12 cellular contexts compared by ENCODE assay signal in the genomic region with DNA sequence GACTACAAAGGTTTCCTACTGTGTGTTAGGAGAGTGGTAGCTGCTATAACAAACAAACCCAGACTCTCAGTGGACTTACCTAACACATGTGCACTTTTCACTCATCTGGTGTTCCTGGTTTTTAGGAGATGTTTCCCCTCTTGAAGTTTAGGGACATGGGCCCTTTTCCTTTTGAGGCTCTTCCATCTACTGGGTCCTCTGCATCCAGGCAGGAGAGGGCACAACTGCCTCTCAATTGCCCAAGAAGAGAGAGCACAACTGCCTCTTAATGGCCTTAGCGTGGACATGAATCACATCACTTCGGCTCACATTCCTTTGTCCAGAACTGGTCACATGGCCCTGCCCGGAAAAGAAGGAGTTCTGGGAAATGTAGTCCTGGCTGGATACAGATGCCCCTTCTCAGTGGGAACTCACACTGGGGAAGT. TPM values are rescaled to one million over a fixed set of nuclear protein-coding genes. Genes with fewer than 3 reads are reported as not detected.
A peak's percentile ranks its signal among the peaks of the same experiment; 100 is the strongest.
DNase-seq lines count a peak whose midpoint lies in the region; ATAC-seq, FAIRE-seq and TF ChIP-seq lines count a peak whose summit lies in the region.
"Had no signal": no experiment of that assay in that cellular context is flagged by ENCODE, and none has a peak within 500 bp of the region (broad histone marks: within the 10 kb centered on the region; RNA-seq: fewer than 3 reads in every experiment).

No MANE protein-coding gene starts in this region.

- DNase-seq in A172 (ENCODE audit: low spot score) (peak; percentile 69), HTR-8/SVneo (ENCODE audit: insufficient read length, low spot score) (peak; percentile 73), K562 (ENCODE audit: extremely low read depth in 1 of 4, low spot score in 3 of 4) (peak in 1 of 4 experiments; percentile 22), inferior parietal cortex (ENCODE audit: extremely low spot score) (peak; percentile 73), KBM-7 (no peak), Peyer's patch (no peak)
- no peak for DNase-seq in activated CD4-positive, alpha-beta T cell treated with anti-CD3 and anti-CD28 coated beads, Interleukin-2, amount 50 U/mL, for 1 hour
- no peak for DNase-seq in naive thymus-derived CD8-positive, alpha-beta T cell
- DNase-seq: activated B cell treated with CpG ODN at 0.5 μM for 24 hours; CD4-positive, CD25-positive, alpha-beta regulatory T cell; ovary had no signal

- 5% methylated on average over 3 of the region's 3 CpGs for WGBS in K562 (ENCODE audit: insufficient coverage, low coverage, missing lambda C conversion rate)

- no peaks in the 10 kb centered on the region; the same call in 1 of the 2 replicates for H4K20me1 ChIP-seq in K562 (replicated peaks; ENCODE audit: control insufficient read depth, insufficient read depth, low read length)

- TF ChIP-seq CTCF in K562 (IDR thresholded peaks at IDR 0.05 in 2 of 3, conservative IDR thresholded peaks at IDR 0.05 in 1 of 3; ENCODE audit: insufficient read depth in 2 of 3, low read depth in 1 of 3, low read length in 3 of 3) (no peak), Peyer's patch (IDR thresholded peaks at IDR 0.05) (no peak)

- peaks cover 0 to 23% (median 0%) of the 10 kb centered on the region in 5 donors for H3K27me3 Mint-ChIP-seq in naive thymus-derived CD8-positive, alpha-beta T cell

- H3K4me3 Mint-ChIP-seq in naive thymus-derived CD8-positive, alpha-beta T cell = no peak overlapping the region
- H3K4me3 Mint-ChIP-seq: activated B cell treated with CpG ODN at 0.5 μM for 24 hours; CD4-positive, CD25-positive, alpha-beta regulatory T cell had no signal

- FAIRE-seq in HTR-8/SVneo (lab: Jason Lieb, UNC) = peak; percentile 85
- FAIRE-seq in K562 (lab: Jason Lieb, UNC) = peak; percentile 80
- FAIRE-seq: colon had no signal

- peaks cover 0 to 6% (median 0%) of the 10 kb centered on the region in 9 donors for H3K9me3 Mint-ChIP-seq in naive thymus-derived CD8-positive, alpha-beta T cell

- H3K4me3 ChIP-seq in K562 (no peak overlapping the region), Peyer's patch (no peak overlapping the region)
- H3K4me3 ChIP-seq: ovary had no signal

- intact Hi-C loops in K562 (cut with micrococcal nuclease) = no loop called here

- H3K4me1 ChIP-seq in K562 (replicated peaks in 1 of 2; ENCODE audit: control insufficient read depth in 2 of 2, insufficient read depth in 2 of 2, low read length in 2 of 2) (no peaks in the 10 kb centered on the region), Peyer's patch (no peaks in the 10 kb centered on the region)

- no TSS peak for BruUV-seq in K562 (replicated peaks; lab: Mats Ljungman, UMichigan)

- POLR2A ChIA-PET in K562 (lab: Yijun Ruan, JAX) = no interaction called here
- POLR2A ChIA-PET in naive thymus-derived CD8-positive, alpha-beta T cell (lab: Charles Lee) = interaction anchor here (0.9 kb wide), 1 partner anchor 9 kb away, joined by 5 read pairs; a partner anchor contains a TSS

- in situ Hi-C loops in K562 (cut with MboI) = no loop called here
- in situ Hi-C loops in KBM-7 (cut with MboI; ENCODE audit: low pct_unique_long_range_greater_than_20kb, low sequenced_read_pairs) = no loop called here

- H3K36me3 ChIP-seq in K562 (ENCODE audit: control insufficient read depth, insufficient read depth, low read length) = no peaks in the 10 kb centered on the region
- no peaks in the 10 kb centered on the region for H3K36me3 ChIP-seq in Peyer's patch
- H3K36me3 ChIP-seq: ovary had no signal

- H3K4me1 Mint-ChIP-seq in naive thymus-derived CD8-positive, alpha-beta T cell = peaks cover 4 to 13% (median 10%) of the 10 kb centered on the region in 4 donors
- H3K4me1 Mint-ChIP-seq: activated B cell treated with CpG ODN at 0.5 μM for 24 hours had no signal

- TF ChIP-seq RAD21 in K562 (CRISPR knock-in tag; conservative IDR thresholded peaks at IDR 0.05 in 1 of 2, IDR thresholded peaks at IDR 0.05 in 1 of 2) = no peak

- H3K79me2 ChIP-seq in K562 (ENCODE audit: control insufficient read depth, insufficient read depth, low read length) = no peaks in the 10 kb centered on the region

- H3K9ac ChIP-seq in K562 (ENCODE audit: insufficient read depth in 1 of 2, low read depth in 2 of 2, low read length in 2 of 2) = no peak overlapping the region

- no peaks in the 10 kb centered on the region for H3K9me1 ChIP-seq in K562 (ENCODE audit: control insufficient read depth, insufficient read depth, low read length)

- TF ChIP-seq POLR2A in K562 (conservative IDR thresholded peaks at IDR 0.05) (no peak), Peyer's patch (IDR thresholded peaks at IDR 0.05) (no peak)

- H3K27me3 ChIP-seq in K562 (ENCODE audit: control insufficient read depth in 2 of 2, insufficient read depth in 2 of 2, low read length in 2 of 2) (peaks cover 68 to 70% of the 10 kb centered on the region in 2 experiments), Peyer's patch (no peaks in the 10 kb centered on the region)
- H3K27me3 ChIP-seq: ovary had no signal

- CTCF ChIA-PET in K562 (lab: Yijun Ruan, JAX; ENCODE audit: low intra/inter-chr PET ratio) = no interaction called here

- no peaks in the 10 kb centered on the region for H3K36me3 Mint-ChIP-seq in naive thymus-derived CD8-positive, alpha-beta T cell
- H3K36me3 Mint-ChIP-seq: CD4-positive, CD25-positive, alpha-beta regulatory T cell had no signal

- H3K9me3 ChIP-seq in K562 (replicated peaks; ENCODE audit: control insufficient read depth, insufficient read depth, low read depth, low read length) (no peaks in the 10 kb centered on the region), Peyer's patch (no peaks in the 10 kb centered on the region)
- H3K9me3 ChIP-seq: ovary had no signal

- no peak overlapping the region for H3K27ac ChIP-seq in K562 (ENCODE audit: extremely low read depth, low read depth, low read length)
- H3K27ac ChIP-seq in Peyer's patch = no peak overlapping the region
- H3K27ac ChIP-seq: ovary had no signal

- no peak overlapping the region for H3K4me2 ChIP-seq in K562 (ENCODE audit: insufficient read depth, low read length)

- ATAC-seq in K562 = peak; percentile 83
- ATAC-seq in naive thymus-derived CD8-positive, alpha-beta T cell = no peak

- H3K27ac Mint-ChIP-seq in naive thymus-derived CD8-positive, alpha-beta T cell = no peak overlapping the region
- H3K27ac Mint-ChIP-seq: activated B cell treated with CpG ODN at 0.5 μM for 24 hours; CD4-positive, CD25-positive, alpha-beta regulatory T cell had no signal

- H2AFZ ChIP-seq in K562 (ENCODE audit: low read depth, low read length) = no peak overlapping the region

- no peak for TF ChIP-seq EP300 in K562 (IDR thresholded peaks at IDR 0.05; ENCODE audit: low read length)

TF ChIP-seq in K562, 482 proteins besides CTCF, POLR2A, EP300 and RAD21 (continues in another document):
- TF ChIP-seq, protein P1, sequence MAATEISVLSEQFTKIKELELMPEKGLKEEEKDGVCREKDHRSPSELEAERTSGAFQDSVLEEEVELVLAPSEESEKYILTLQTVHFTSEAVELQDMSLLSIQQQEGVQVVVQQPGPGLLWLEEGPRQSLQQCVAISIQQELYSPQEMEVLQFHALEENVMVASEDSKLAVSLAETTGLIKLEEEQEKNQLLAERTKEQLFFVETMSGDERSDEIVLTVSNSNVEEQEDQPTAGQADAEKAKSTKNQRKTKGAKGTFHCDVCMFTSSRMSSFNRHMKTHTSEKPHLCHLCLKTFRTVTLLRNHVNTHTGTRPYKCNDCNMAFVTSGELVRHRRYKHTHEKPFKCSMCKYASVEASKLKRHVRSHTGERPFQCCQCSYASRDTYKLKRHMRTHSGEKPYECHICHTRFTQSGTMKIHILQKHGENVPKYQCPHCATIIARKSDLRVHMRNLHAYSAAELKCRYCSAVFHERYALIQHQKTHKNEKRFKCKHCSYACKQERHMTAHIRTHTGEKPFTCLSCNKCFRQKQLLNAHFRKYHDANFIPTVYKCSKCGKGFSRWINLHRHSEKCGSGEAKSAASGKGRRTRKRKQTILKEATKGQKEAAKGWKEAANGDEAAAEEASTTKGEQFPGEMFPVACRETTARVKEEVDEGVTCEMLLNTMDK (IDR thresholded peaks at IDR 0.05; ENCODE audit: borderline replicate concordance, insufficient read depth, low read depth, low read length, poor library complexity, severe bottlenecking) = no peak
- no peak for TF ChIP-seq ZFP30 (CRISPR knock-in tag; IDR thresholded peaks at IDR 0.05; ENCODE audit: borderline replicate concordance)
- TF ChIP-seq SIX5 (IDR thresholded peaks at IDR 0.05; ENCODE audit: borderline replicate concordance in 1 of 2, insufficient read depth in 1 of 2, low read depth in 1 of 2, low read length in 2 of 2) = peak in 1 of 2 experiments; percentile 34; a peak in 1 of 4 replicates
- 0 out of 2 replicates have a peak, but pooled peaks have one; percentile 16 for TF ChIP-seq CBFA2T2 (conservative IDR thresholded peaks at IDR 0.05)
- TF ChIP-seq PCBP2 (IDR thresholded peaks at IDR 0.05; ENCODE audit: low read depth, low read length, poor library complexity, severe bottlenecking) = no peak

RNA-seq across cellular contexts. Expression of a gene that starts 9.8 kb away (rescaled TPM):
- 2.5 and 3.2 TPM in 2 replicates for total RNA-seq in A172 (2014; rRNA removed; shearing (Covaris generic))
- 13.1 and 18.3 TPM in 2 replicates for total RNA-seq in K562 (2011; cell fraction: chromatin; rRNA removed; ENCODE audit: low replicate concordance)
- 5.5 and 8.3 TPM in 2 replicates for total RNA-seq in K562 (2011; cell fraction: nucleolus; rRNA removed)
- total RNA-seq in K562 (2011; cell fraction: nucleoplasm; rRNA removed) = 8.8 and 10.2 TPM in 2 replicates
- 1.4 and 2.4 TPM in 2 replicates for total RNA-seq in K562 (2014; rRNA removed)
- total RNA-seq in K562 (2014; rRNA removed; fragmentation: Illumina TruSeq; extraction: Trizol) = 1.9 and 3.0 TPM in 2 replicates
- total RNA-seq in K562 (2015; rRNA removed; fragmentation: Illumina TruSeq; extraction: Trizol) = 2.6 and 2.8 TPM in 2 replicates
- 4.9 and 6.3 TPM in 2 replicates for total RNA-seq in K562 (2021)
- polyA plus RNA-seq in K562 (2011; rRNA removed) = 0.60 and 0.96 TPM in 2 replicates
- polyA plus RNA-seq in K562 (2011; cell fraction: cytosol; rRNA removed) = 0.28 and 0.45 TPM in 2 replicates
- 2.1 and 3.4 TPM in 2 replicates for polyA plus RNA-seq in K562 (2011; cell fraction: nucleus; rRNA removed)
- polyA plus RNA-seq in K562 (2012) = 1.5 and 2.4 TPM in 2 replicates
- polyA plus RNA-seq in K562 (2014; fragmentation: Illumina TruSeq; extraction: Trizol) = 2.2 and 2.3 TPM in 2 replicates
- polyA plus RNA-seq in K562 (2014; fragmentation: Nextera tagmentation; extraction: Ambion mirVana) = under 1 TPM; 0.20 to 0.30 TPM
- 0.81 and 2.5 TPM in 2 replicates for polyA plus RNA-seq in K562 (2014; rRNA removed)
- polyA minus RNA-seq in K562 (2011; rRNA and poly(A)+ RNA removed) = 3.2 and 4.1 TPM in 2 replicates
- 0.86 and 1.5 TPM in 2 replicates for polyA minus RNA-seq in K562 (2011; cell fraction: cytosol; rRNA and poly(A)+ RNA removed)
- 2.3 and 3.1 TPM in 2 replicates for polyA minus RNA-seq in K562 (2011; cell fraction: nucleus; rRNA and poly(A)+ RNA removed)
- total RNA-seq in Peyer's patch = 10 to 100 TPM in 3 of 4 donors, 1 to 10 TPM in 1; 9.7 to 70.1 (median 23.2) TPM
- total RNA-seq in naive thymus-derived CD8-positive, alpha-beta T cell = 100 to 1,000 TPM; 113 to 116 TPM
- 1 to 10 TPM; 4.9 to 8.6 (median 5.8) TPM for polyA plus RNA-seq in naive thymus-derived CD8-positive, alpha-beta T cell

Comparison
In these comparisons a context has a peak if more than half of its experiments do, and no peak if none do; other contexts are left out.
1. DNase-seq: peak in A172 (single experiment), HTR-8/SVneo (single experiment) and inferior parietal cortex (single experiment); none in activated CD4-positive, alpha-beta T cell treated with anti-CD3 and anti-CD28 coated beads, Interleukin-2, amount 50 U/mL, for 1 hour (single experiment), KBM-7 (single experiment), Peyer's patch (0 of 3) and naive thymus-derived CD8-positive, alpha-beta T cell (0 of 10).